Comparison of ENCODE assay signal across 17 cellular contexts in the genomic region with DNA sequence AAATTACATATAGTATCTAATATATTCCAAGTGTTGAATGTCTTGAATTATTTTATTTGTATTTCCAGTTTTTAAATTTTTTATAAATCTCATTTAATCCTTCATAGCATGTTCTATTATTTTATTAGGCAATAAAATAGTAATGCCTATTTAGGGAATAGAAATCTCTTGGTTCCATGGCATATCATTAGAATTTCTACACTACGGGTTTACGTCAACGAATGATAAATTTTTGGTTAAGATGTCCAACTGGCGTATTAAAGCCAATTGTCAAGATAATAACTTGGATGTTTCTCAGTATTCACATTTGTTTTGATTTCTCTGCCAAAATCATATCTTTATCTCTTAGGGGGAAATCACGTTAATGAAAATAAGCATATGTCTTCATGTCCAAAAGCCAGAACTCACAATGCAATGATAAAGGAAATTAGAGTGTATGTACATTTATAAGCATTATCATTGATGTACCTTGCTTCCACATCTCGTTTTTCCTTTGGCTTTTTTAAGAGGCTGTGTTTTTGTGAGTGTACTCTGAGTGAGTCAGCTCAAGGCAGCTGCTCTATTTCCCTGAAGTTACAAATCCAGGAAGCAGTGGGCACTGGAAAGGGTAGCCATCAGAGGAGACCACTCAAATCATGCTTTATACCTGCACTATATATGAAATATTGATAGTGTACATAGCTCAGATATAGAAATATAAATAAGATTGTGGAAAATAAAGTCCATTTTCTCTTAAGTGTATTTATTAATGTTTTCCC.
DNase-seq lines count a peak whose midpoint lies in the region; ATAC-seq and TF ChIP-seq lines count a peak whose summit lies in the region.
"Had no signal": no experiment of that assay in that cellular context is flagged by ENCODE, and none has a peak within 500 bp of the region (broad histone marks: within the 10 kb centered on the region; RNA-seq: fewer than 3 reads in every experiment).

No MANE protein-coding gene starts in this region.

- no peak overlapping the region for H3K27ac Mint-ChIP-seq in WTC11
- H3K27ac Mint-ChIP-seq in activated T-helper 2 cell treated with anti-CD3 and anti-CD28 coated beads, Interferon-gamma antibody, Interleukin-2, Interleukin-4, amounts not matched to agents 10 μg/mL and 5 μg/mL and 100 μg/mL, durations not matched to agents 14 hours and 24 hours and 36 hours: no peak overlapping the region
- H3K27ac Mint-ChIP-seq: activated naive CD4-positive, alpha-beta T cell treated with anti-CD3 and anti-CD28 coated beads for 36 hours; stimulated activated naive CD8-positive, alpha-beta T cell treated with anti-CD3 and anti-CD28 coated beads, Interleukin-15, amount 100 ng/mL, for 72 hours had no signal

- CTCF ChIA-PET in WTC11 (lab: Charles Lee): no interaction called here

- H3K4me3 Mint-ChIP-seq in WTC11: no peak overlapping the region
- no peak overlapping the region for H3K4me3 Mint-ChIP-seq in activated T-helper 2 cell treated with anti-CD3 and anti-CD28 coated beads, Interferon-gamma antibody, Interleukin-2, Interleukin-4, amounts not matched to agents 10 μg/mL and 5 μg/mL and 100 μg/mL, durations not matched to agents 14 hours and 24 hours and 36 hours (ENCODE audit: low read depth)
- H3K4me3 Mint-ChIP-seq: activated naive CD4-positive, alpha-beta T cell treated with anti-CD3 and anti-CD28 coated beads for 36 hours; nephron; stimulated activated naive CD8-positive, alpha-beta T cell treated with anti-CD3 and anti-CD28 coated beads, Interleukin-15, amount 100 ng/mL, for 72 hours had no signal

- H3K9me3 Mint-ChIP-seq in WTC11: no peaks in the 10 kb centered on the region
- no peaks in the 10 kb centered on the region for H3K9me3 Mint-ChIP-seq in activated T-helper 2 cell treated with anti-CD3 and anti-CD28 coated beads, Interferon-gamma antibody, Interleukin-2, Interleukin-4, amounts not matched to agents 10 μg/mL and 5 μg/mL and 100 μg/mL, durations not matched to agents 14 hours and 24 hours and 36 hours
- H3K9me3 Mint-ChIP-seq: activated naive CD4-positive, alpha-beta T cell treated with anti-CD3 and anti-CD28 coated beads for 36 hours; nephron; stimulated activated naive CD8-positive, alpha-beta T cell treated with anti-CD3 and anti-CD28 coated beads, Interleukin-15, amount 100 ng/mL, for 72 hours had no signal

- TF ChIP-seq CTCF in WTC11 (IDR thresholded peaks at IDR 0.05): no peak

- no peak for ATAC-seq in WTC11
- ATAC-seq: HepG2; sciatic nerve; stimulated activated naive CD8-positive, alpha-beta T cell treated with anti-CD3 and anti-CD28 coated beads, Interleukin-15, amount 100 ng/mL, for 72 hours had no signal

- H3K4me1 Mint-ChIP-seq in WTC11: peaks cover 8% of the 10 kb centered on the region; the same call in 1 of the 2 replicates
- no peaks in the 10 kb centered on the region for H3K4me1 Mint-ChIP-seq in activated T-helper 2 cell treated with anti-CD3 and anti-CD28 coated beads, Interferon-gamma antibody, Interleukin-2, Interleukin-4, amounts not matched to agents 10 μg/mL and 5 μg/mL and 100 μg/mL, durations not matched to agents 14 hours and 24 hours and 36 hours (ENCODE audit: low read depth)
- H3K4me1 Mint-ChIP-seq: stimulated activated naive CD8-positive, alpha-beta T cell treated with anti-CD3 and anti-CD28 coated beads, Interleukin-15, amount 100 ng/mL, for 72 hours had no signal

- no peaks in the 10 kb centered on the region for H3K27me3 Mint-ChIP-seq in WTC11 (ENCODE audit: low read depth)
- H3K27me3 Mint-ChIP-seq in activated T-helper 2 cell treated with anti-CD3 and anti-CD28 coated beads, Interferon-gamma antibody, Interleukin-2, Interleukin-4, amounts not matched to agents 10 μg/mL and 5 μg/mL and 100 μg/mL, durations not matched to agents 14 hours and 24 hours and 36 hours (ENCODE audit: low read depth): no peaks in the 10 kb centered on the region
- H3K27me3 Mint-ChIP-seq: stimulated activated naive CD8-positive, alpha-beta T cell treated with anti-CD3 and anti-CD28 coated beads, Interleukin-15, amount 100 ng/mL, for 72 hours had no signal

- DNase-seq in AG08396 (ENCODE audit: low spot score) (peak; percentile 13), NCI-H446 treated with DMSO at 0.1 percent for 48 hours (lab: John Stamatoyannopoulos, UW) (peak; percentile 90), dedifferentiated amniotic fluid mesenchymal stem cell (ENCODE audit: extremely low spot score) (peak; percentile 22), hepatic stellate cell (ENCODE audit: low spot score) (peak; percentile 9), WTC11 (ENCODE audit: low spot score) (no peak), HPDE6-E6E7 (ENCODE audit: extremely low spot score) (no peak)
- DNase-seq in activated T-cell treated with anti-CD3 and anti-CD28 coated beads, Interleukin-2, amount 50 U/mL, for 48 hours: no peak
- no peak for DNase-seq in activated T-helper 2 cell treated with anti-CD3 and anti-CD28 coated beads, Interferon-gamma antibody, Interleukin-2, Interleukin-4, amounts not matched to agents 10 μg/mL and 5 μg/mL and 100 μg/mL, durations not matched to agents 14 hours and 24 hours and 36 hours (ENCODE audit: low spot score)
- DNase-seq: activated CD8-positive, alpha-beta memory T cell treated with anti-CD3 and anti-CD28 coated beads for 24 hours; activated naive CD4-positive, alpha-beta T cell treated with anti-CD3 and anti-CD28 coated beads for 36 hours; central memory CD4-positive, alpha-beta T cell; COR-L47; stimulated activated naive CD8-positive, alpha-beta T cell treated with anti-CD3 and anti-CD28 coated beads, Interleukin-15, amount 100 ng/mL, for 72 hours; WERI-Rb-1 had no signal

- no peaks in the 10 kb centered on the region for H3K36me3 Mint-ChIP-seq in WTC11
- H3K36me3 Mint-ChIP-seq in activated T-helper 2 cell treated with anti-CD3 and anti-CD28 coated beads, Interferon-gamma antibody, Interleukin-2, Interleukin-4, amounts not matched to agents 10 μg/mL and 5 μg/mL and 100 μg/mL, durations not matched to agents 14 hours and 24 hours and 36 hours (ENCODE audit: low read depth): no peaks in the 10 kb centered on the region

- intact Hi-C loops in activated T-helper 2 cell treated with anti-CD3 and anti-CD28 coated beads, Interferon-gamma antibody, Interleukin-2, Interleukin-4, amounts not matched to agents 10 μg/mL and 5 μg/mL and 100 μg/mL, durations not matched to agents 14 hours and 24 hours and 36 hours (cut with micrococcal nuclease): no loop called here

- POLR2A ChIA-PET in WTC11 (lab: Charles Lee): no interaction called here

TF ChIP-seq in WTC11, 78 proteins besides CTCF, POLR2A, EP300 and RAD21 (continues in another document):
- no peak for TF ChIP-seq ZNF423 (CRISPR knock-in tag; IDR thresholded peaks at IDR 0.05)
- TF ChIP-seq, protein P1, sequence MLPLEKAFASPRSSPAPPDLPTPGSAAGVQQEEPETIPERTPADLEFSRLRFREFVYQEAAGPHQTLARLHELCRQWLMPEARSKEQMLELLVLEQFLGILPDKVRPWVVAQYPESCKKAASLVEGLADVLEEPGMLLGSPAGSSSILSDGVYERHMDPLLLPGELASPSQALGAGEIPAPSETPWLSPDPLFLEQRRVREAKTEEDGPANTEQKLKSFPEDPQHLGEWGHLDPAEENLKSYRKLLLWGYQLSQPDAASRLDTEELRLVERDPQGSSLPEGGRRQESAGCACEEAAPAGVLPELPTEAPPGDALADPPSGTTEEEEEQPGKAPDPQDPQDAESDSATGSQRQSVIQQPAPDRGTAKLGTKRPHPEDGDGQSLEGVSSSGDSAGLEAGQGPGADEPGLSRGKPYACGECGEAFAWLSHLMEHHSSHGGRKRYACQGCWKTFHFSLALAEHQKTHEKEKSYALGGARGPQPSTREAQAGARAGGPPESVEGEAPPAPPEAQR (CRISPR knock-in tag; IDR thresholded peaks at IDR 0.05): no peak
- TF ChIP-seq, protein P2, sequence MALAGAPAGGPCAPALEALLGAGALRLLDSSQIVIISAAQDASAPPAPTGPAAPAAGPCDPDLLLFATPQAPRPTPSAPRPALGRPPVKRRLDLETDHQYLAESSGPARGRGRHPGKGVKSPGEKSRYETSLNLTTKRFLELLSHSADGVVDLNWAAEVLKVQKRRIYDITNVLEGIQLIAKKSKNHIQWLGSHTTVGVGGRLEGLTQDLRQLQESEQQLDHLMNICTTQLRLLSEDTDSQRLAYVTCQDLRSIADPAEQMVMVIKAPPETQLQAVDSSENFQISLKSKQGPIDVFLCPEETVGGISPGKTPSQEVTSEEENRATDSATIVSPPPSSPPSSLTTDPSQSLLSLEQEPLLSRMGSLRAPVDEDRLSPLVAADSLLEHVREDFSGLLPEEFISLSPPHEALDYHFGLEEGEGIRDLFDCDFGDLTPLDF (CRISPR knock-in tag; IDR thresholded peaks at IDR 0.05): no peak
- no peak for TF ChIP-seq ESRRA (CRISPR knock-in tag; IDR thresholded peaks at IDR 0.05; ENCODE audit: borderline replicate concordance)
- no peak for TF ChIP-seq RORB (CRISPR knock-in tag; IDR thresholded peaks at IDR 0.05)
- TF ChIP-seq, protein P3, sequence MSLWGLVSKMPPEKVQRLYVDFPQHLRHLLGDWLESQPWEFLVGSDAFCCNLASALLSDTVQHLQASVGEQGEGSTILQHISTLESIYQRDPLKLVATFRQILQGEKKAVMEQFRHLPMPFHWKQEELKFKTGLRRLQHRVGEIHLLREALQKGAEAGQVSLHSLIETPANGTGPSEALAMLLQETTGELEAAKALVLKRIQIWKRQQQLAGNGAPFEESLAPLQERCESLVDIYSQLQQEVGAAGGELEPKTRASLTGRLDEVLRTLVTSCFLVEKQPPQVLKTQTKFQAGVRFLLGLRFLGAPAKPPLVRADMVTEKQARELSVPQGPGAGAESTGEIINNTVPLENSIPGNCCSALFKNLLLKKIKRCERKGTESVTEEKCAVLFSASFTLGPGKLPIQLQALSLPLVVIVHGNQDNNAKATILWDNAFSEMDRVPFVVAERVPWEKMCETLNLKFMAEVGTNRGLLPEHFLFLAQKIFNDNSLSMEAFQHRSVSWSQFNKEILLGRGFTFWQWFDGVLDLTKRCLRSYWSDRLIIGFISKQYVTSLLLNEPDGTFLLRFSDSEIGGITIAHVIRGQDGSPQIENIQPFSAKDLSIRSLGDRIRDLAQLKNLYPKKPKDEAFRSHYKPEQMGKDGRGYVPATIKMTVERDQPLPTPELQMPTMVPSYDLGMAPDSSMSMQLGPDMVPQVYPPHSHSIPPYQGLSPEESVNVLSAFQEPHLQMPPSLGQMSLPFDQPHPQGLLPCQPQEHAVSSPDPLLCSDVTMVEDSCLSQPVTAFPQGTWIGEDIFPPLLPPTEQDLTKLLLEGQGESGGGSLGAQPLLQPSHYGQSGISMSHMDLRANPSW (CRISPR knock-in tag; conservative IDR thresholded peaks at IDR 0.05; ENCODE audit: low read depth): no peak
- TF ChIP-seq ZNF219 (CRISPR knock-in tag; IDR thresholded peaks at IDR 0.05; ENCODE audit: borderline replicate concordance): no peak
- no peak for TF ChIP-seq MYBL2 (CRISPR knock-in tag; IDR thresholded peaks at IDR 0.05)
- TF ChIP-seq ZNF232 (CRISPR knock-in tag; IDR thresholded peaks at IDR 0.05): no peak
- no peak for TF ChIP-seq MXD4 (CRISPR knock-in tag; IDR thresholded peaks at IDR 0.05; ENCODE audit: borderline replicate concordance)
- no peak for TF ChIP-seq TEAD4 (CRISPR knock-in tag; IDR thresholded peaks at IDR 0.05)

Comparison
In these comparisons a context has a peak if more than half of its experiments do, and no peak if none do; other contexts are left out.
1. DNase-seq: peak in AG08396 (single experiment), NCI-H446 treated with DMSO at 0.1 percent for 48 hours (single experiment), dedifferentiated amniotic fluid mesenchymal stem cell (single experiment) and hepatic stellate cell (single experiment); none in WTC11 (single experiment), activated T-cell treated with anti-CD3 and anti-CD28 coated beads, Interleukin-2, amount 50 U/mL, for 48 hours (0 of 2), activated T-helper 2 cell treated with anti-CD3 and anti-CD28 coated beads, Interferon-gamma antibody, Interleukin-2, Interleukin-4, amounts not matched to agents 10 μg/mL and 5 μg/mL and 100 μg/mL, durations not matched to agents 14 hours and 24 hours and 36 hours (single experiment) and HPDE6-E6E7 (single experiment).